Comparison of ENCODE assay signal across 23 cellular contexts in the genomic region with DNA sequence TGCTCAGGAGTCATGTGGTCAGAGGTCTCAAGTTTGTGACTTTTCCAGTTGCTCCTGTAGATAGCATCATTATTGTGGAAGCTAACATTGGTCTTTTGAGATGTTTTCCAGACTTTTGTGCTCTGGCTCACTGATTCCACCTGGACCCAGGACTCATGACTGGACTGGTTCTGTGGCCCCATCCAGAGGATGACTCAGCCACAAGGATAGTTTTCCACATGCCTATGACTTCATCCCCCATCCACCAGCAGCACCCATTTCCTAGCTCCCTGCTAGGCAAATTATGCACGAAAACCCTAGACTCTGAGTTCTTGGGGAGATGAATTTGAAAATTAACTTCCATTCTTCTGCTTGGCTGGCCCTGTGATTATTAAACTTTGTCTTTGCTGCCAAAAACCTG.
A peak's percentile ranks its signal among the peaks of the same experiment; 100 is the strongest.
DNase-seq lines count a peak whose midpoint lies in the region; ATAC-seq and TF ChIP-seq lines count a peak whose summit lies in the region.
"Had no signal": no experiment of that assay in that cellular context is flagged by ENCODE, and none has a peak within 500 bp of the region (broad histone marks: within the 10 kb centered on the region; RNA-seq: fewer than 3 reads in every experiment).

No MANE protein-coding gene starts in this region.

- no peak for TF ChIP-seq EP300 in neural cell (conservative IDR thresholded peaks at IDR 0.05; ENCODE audit: poor library complexity, severe bottlenecking)

- no peak overlapping the region for H3K4me2 ChIP-seq in neural cell (ENCODE audit: low read length)
- H3K4me2 ChIP-seq: BLaER1, SK-N-SH had no signal

- H2AFZ ChIP-seq in neural cell (ENCODE audit: low read depth, low read length) = no peak overlapping the region
- H2AFZ ChIP-seq: GM23248 had no signal

- H3K9ac ChIP-seq in neural cell (ENCODE audit: low read length) = peak overlapping the region; percentile 17
- H3K9ac ChIP-seq: BLaER1, GM23248, SK-N-SH had no signal

- TF ChIP-seq CTCF in epithelial cell of proximal tubule (conservative IDR thresholded peaks at IDR 0.05; ENCODE audit: low read depth, low read length) = no peak
- no peak for TF ChIP-seq CTCF in neural cell (IDR thresholded peaks at IDR 0.05; ENCODE audit: poor library complexity, severe bottlenecking)

- H3K27me3 ChIP-seq in neural cell (ENCODE audit: insufficient read depth, low read depth, low read length) = no peaks in the 10 kb centered on the region
- H3K27me3 ChIP-seq: BLaER1, Peyer's patch had no signal

- peaks cover 5% of the 10 kb centered on the region for H3F3A ChIP-seq in neural cell (ENCODE audit: insufficient read depth, low read length, poor library complexity, severe bottlenecking)

- H3K9me2 ChIP-seq in neural cell (ENCODE audit: insufficient read depth, low read length) = no peaks in the 10 kb centered on the region
- H3K9me2 ChIP-seq: SK-N-SH had no signal

- TF ChIP-seq RAD21 in neural cell (conservative IDR thresholded peaks at IDR 0.05) = no peak

- H3K79me2 ChIP-seq in neural cell (replicated peaks; ENCODE audit: insufficient read depth, low read length) = no peaks in the 10 kb centered on the region

- no peaks in the 10 kb centered on the region for H3K9me3 ChIP-seq in neural cell (ENCODE audit: low read length)
- H3K9me3 ChIP-seq: BLaER1, HAP-1, Peyer's patch, SK-N-SH had no signal

- peak overlapping the region; percentile 76 for H3K27ac ChIP-seq in neural cell (ENCODE audit: low read length)
- H3K27ac ChIP-seq: BLaER1, GM23248, HL-60, Peyer's patch had no signal

- no peak overlapping the region for H3K4me3 ChIP-seq in epithelial cell of proximal tubule (ENCODE audit: low read depth, low read length)
- no peak overlapping the region for H3K4me3 ChIP-seq in neural cell (ENCODE audit: low read length)
- H3K4me3 ChIP-seq: BLaER1, GM23248, HAP-1, Peyer's patch had no signal

- ATAC-seq in GM18519 (IDR thresholded peaks at IDR 0.05; ENCODE audit: low FRiP score, unreplicated experiment) (no peak), HG02938 (IDR thresholded peaks at IDR 0.05; ENCODE audit: unreplicated experiment) (no peak)

- no peaks in the 10 kb centered on the region for H4K20me1 ChIP-seq in neural cell (ENCODE audit: insufficient read depth)
- H4K20me1 ChIP-seq: BLaER1 had no signal

- DNase-seq in NCI-H1694 treated with DMSO at 0.1 percent for 48 hours (lab: John Stamatoyannopoulos, UW) (peak; percentile 19), NCI-H1694 (lab: John Stamatoyannopoulos, UW) (no peak), NCI-H226 (peak; percentile 48), epithelial cell of proximal tubule (ENCODE audit: low read depth) (peak; percentile 64), DMS79 (lab: John Stamatoyannopoulos, UW) (no peak)
- DNase-seq: CD4-positive, alpha-beta memory T cell; GDM1; GM23248; Karpas-422; NCI-H1092 treated with DMSO at 0.1 percent for 48 hours; NCI-H187; NCI-H2107; NCI-H2227 treated with DMSO at 0.1 percent for 48 hours; NCI-H526; Peyer's patch; SHP77; SK-N-SH had no signal

- no peaks in the 10 kb centered on the region for H3K36me3 ChIP-seq in neural cell (ENCODE audit: insufficient read depth, low read length)
- H3K36me3 ChIP-seq: BLaER1, HAP-1, Peyer's patch had no signal

TF ChIP-seq in neural cell, 6 proteins besides CTCF, POLR2A, EP300 and RAD21:
- no peak for TF ChIP-seq SMC3 (conservative IDR thresholded peaks at IDR 0.05; ENCODE audit: poor library complexity)
- TF ChIP-seq, protein P1, sequence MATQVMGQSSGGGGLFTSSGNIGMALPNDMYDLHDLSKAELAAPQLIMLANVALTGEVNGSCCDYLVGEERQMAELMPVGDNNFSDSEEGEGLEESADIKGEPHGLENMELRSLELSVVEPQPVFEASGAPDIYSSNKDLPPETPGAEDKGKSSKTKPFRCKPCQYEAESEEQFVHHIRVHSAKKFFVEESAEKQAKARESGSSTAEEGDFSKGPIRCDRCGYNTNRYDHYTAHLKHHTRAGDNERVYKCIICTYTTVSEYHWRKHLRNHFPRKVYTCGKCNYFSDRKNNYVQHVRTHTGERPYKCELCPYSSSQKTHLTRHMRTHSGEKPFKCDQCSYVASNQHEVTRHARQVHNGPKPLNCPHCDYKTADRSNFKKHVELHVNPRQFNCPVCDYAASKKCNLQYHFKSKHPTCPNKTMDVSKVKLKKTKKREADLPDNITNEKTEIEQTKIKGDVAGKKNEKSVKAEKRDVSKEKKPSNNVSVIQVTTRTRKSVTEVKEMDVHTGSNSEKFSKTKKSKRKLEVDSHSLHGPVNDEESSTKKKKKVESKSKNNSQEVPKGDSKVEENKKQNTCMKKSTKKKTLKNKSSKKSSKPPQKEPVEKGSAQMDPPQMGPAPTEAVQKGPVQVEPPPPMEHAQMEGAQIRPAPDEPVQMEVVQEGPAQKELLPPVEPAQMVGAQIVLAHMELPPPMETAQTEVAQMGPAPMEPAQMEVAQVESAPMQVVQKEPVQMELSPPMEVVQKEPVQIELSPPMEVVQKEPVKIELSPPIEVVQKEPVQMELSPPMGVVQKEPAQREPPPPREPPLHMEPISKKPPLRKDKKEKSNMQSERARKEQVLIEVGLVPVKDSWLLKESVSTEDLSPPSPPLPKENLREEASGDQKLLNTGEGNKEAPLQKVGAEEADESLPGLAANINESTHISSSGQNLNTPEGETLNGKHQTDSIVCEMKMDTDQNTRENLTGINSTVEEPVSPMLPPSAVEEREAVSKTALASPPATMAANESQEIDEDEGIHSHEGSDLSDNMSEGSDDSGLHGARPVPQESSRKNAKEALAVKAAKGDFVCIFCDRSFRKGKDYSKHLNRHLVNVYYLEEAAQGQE (IDR thresholded peaks at IDR 0.05; ENCODE audit: borderline replicate concordance) = no peak
- TF ChIP-seq EZH2 (IDR thresholded peaks at IDR 0.05; ENCODE audit: borderline replicate concordance, insufficient read depth, low read length, poor library complexity, severe bottlenecking) = no peak
- TF ChIP-seq POLR2AphosphoS5 (IDR thresholded peaks at IDR 0.05) = no peak
TF ChIP-seq in neural cell: peak in this region for 0.

Comparison
In these comparisons a context has a peak if more than half of its experiments do, and no peak if none do; other contexts are left out.
1. DNase-seq: peak in NCI-H1694 treated with DMSO at 0.1 percent for 48 hours (single experiment), NCI-H226 (single experiment) and epithelial cell of proximal tubule (single experiment); none in NCI-H1694 (single experiment) and DMS79 (single experiment).